Comparison of ENCODE assay signal across 10 cellular contexts in genomic region chr4:89101256-89102161, GRCh38. TPM values are rescaled to one million over a fixed set of nuclear protein-coding genes. Genes with fewer than 3 reads are reported as not detected.
DNase-seq lines count a peak whose midpoint lies in the region; ATAC-seq and TF ChIP-seq lines count a peak whose summit lies in the region.
"Had no signal": no experiment of that assay in that cellular context is flagged by ENCODE, and none has a peak within 500 bp of the region (broad histone marks: within the 10 kb centered on the region; RNA-seq: fewer than 3 reads in every experiment).

No MANE protein-coding gene starts in this region.

- H3K36me3 ChIP-seq in spleen (no peaks in the 10 kb centered on the region), neural progenitor cell (no peaks in the 10 kb centered on the region), H7 (replicated peaks; ENCODE audit: control insufficient read depth, insufficient read depth, low read length) (no peaks in the 10 kb centered on the region)
- H3K36me3 ChIP-seq: pancreas had no signal

- intact Hi-C loops in activated CD4-positive, alpha-beta memory T cell treated with anti-CD3 and anti-CD28 coated beads for 36 hours (cut with micrococcal nuclease): loop anchor here (1.0 to 5.0 kb wide), 3 partner anchors 20 to 196 kb away; no protein-coding TSS in a partner anchor
- intact Hi-C loops in spleen (cut with DNase I; ENCODE audit: low total_unique reads): no loop called here

- POLR2A ChIA-PET in activated CD4-positive, alpha-beta memory T cell treated with anti-CD3 and anti-CD28 coated beads for 36 hours (lab: Charles Lee): no interaction called here
- POLR2A ChIA-PET in activated CD4-positive, alpha-beta memory T cell treated with anti-CD3 and anti-CD28 coated beads, Interleukin-2, amount 10 ng/mL, durations not matched to agents 7 days and 5 days (lab: Charles Lee): no interaction called here

- no peak for TF ChIP-seq POLR2A in spleen (IDR thresholded peaks at IDR 0.05)

- no peaks in the 10 kb centered on the region for H3K9me3 Mint-ChIP-seq in activated CD4-positive, alpha-beta memory T cell treated with anti-CD3 and anti-CD28 coated beads for 36 hours
- no peaks in the 10 kb centered on the region for H3K9me3 Mint-ChIP-seq in activated CD4-positive, alpha-beta memory T cell treated with anti-CD3 and anti-CD28 coated beads, Interleukin-2, amount 10 ng/mL, durations not matched to agents 7 days and 5 days
- H3K9me3 Mint-ChIP-seq in neural progenitor cell: no peaks in the 10 kb centered on the region

- H3K4me1 ChIP-seq in spleen (no peaks in the 10 kb centered on the region), neural progenitor cell (no peaks in the 10 kb centered on the region)
- H3K4me1 ChIP-seq: pancreas had no signal

- H4K20me1 ChIP-seq in neural progenitor cell (ENCODE audit: low read depth): no peaks in the 10 kb centered on the region

- peak overlapping the region; percentile 41 for H3K27ac Mint-ChIP-seq in activated CD4-positive, alpha-beta memory T cell treated with anti-CD3 and anti-CD28 coated beads for 36 hours
- no peak overlapping the region for H3K27ac Mint-ChIP-seq in activated CD4-positive, alpha-beta memory T cell treated with anti-CD3 and anti-CD28 coated beads, Interleukin-2, amount 10 ng/mL, durations not matched to agents 7 days and 5 days
- H3K27ac Mint-ChIP-seq in neural progenitor cell: no peak overlapping the region

- no peak overlapping the region for H3K9ac ChIP-seq in neural progenitor cell
- H3K9ac ChIP-seq: GM23248 had no signal

- no peaks in the 10 kb centered on the region for H3K36me3 Mint-ChIP-seq in activated CD4-positive, alpha-beta memory T cell treated with anti-CD3 and anti-CD28 coated beads for 36 hours
- no peaks in the 10 kb centered on the region for H3K36me3 Mint-ChIP-seq in activated CD4-positive, alpha-beta memory T cell treated with anti-CD3 and anti-CD28 coated beads, Interleukin-2, amount 10 ng/mL, durations not matched to agents 7 days and 5 days (ENCODE audit: low read depth)
- no peaks in the 10 kb centered on the region for H3K36me3 Mint-ChIP-seq in neural progenitor cell

- H3K27me3 ChIP-seq in spleen (replicated peaks in 1 of 7) (peaks cover 0 to 4% (median 0%) of the 10 kb centered on the region in 7 donors), neural progenitor cell (no peaks in the 10 kb centered on the region), H7 (ENCODE audit: control insufficient read depth, insufficient read depth, low read length) (no peaks in the 10 kb centered on the region)
- H3K27me3 ChIP-seq: pancreas had no signal

- TF ChIP-seq CTCF in spleen (IDR thresholded peaks at IDR 0.05 in 8 of 11, conservative IDR thresholded peaks at IDR 0.05 in 3 of 11) (no peak), neural progenitor cell (IDR thresholded peaks at IDR 0.05) (no peak)

- no peaks in the 10 kb centered on the region for H3F3A ChIP-seq in neural progenitor cell (ENCODE audit: low read depth)

- ATAC-seq in GM21619 (IDR thresholded peaks at IDR 0.05; ENCODE audit: unreplicated experiment) (peak; percentile 91), HG03442 (IDR thresholded peaks at IDR 0.05; ENCODE audit: unreplicated experiment) (peak; percentile 94)
- ATAC-seq: pancreas had no signal

- peaks cover 14% of the 10 kb centered on the region for H3K4me1 Mint-ChIP-seq in activated CD4-positive, alpha-beta memory T cell treated with anti-CD3 and anti-CD28 coated beads for 36 hours (ENCODE audit: low read depth)
- peaks cover 4% of the 10 kb centered on the region for H3K4me1 Mint-ChIP-seq in activated CD4-positive, alpha-beta memory T cell treated with anti-CD3 and anti-CD28 coated beads, Interleukin-2, amount 10 ng/mL, durations not matched to agents 7 days and 5 days
- H3K4me1 Mint-ChIP-seq in neural progenitor cell: peaks cover 3% of the 10 kb centered on the region

- H2AFZ ChIP-seq in neural progenitor cell (replicated peaks): no peak overlapping the region
- H2AFZ ChIP-seq: GM23248 had no signal

- no peak overlapping the region for H3K4me3 Mint-ChIP-seq in activated CD4-positive, alpha-beta memory T cell treated with anti-CD3 and anti-CD28 coated beads for 36 hours
- H3K4me3 Mint-ChIP-seq in activated CD4-positive, alpha-beta memory T cell treated with anti-CD3 and anti-CD28 coated beads, Interleukin-2, amount 10 ng/mL, durations not matched to agents 7 days and 5 days: no peak overlapping the region
- no peak overlapping the region for H3K4me3 Mint-ChIP-seq in neural progenitor cell

- H3K27me3 Mint-ChIP-seq in activated CD4-positive, alpha-beta memory T cell treated with anti-CD3 and anti-CD28 coated beads for 36 hours: peaks cover 7% of the 10 kb centered on the region
- H3K27me3 Mint-ChIP-seq in activated CD4-positive, alpha-beta memory T cell treated with anti-CD3 and anti-CD28 coated beads, Interleukin-2, amount 10 ng/mL, durations not matched to agents 7 days and 5 days: peaks cover 5% of the 10 kb centered on the region
- H3K27me3 Mint-ChIP-seq in neural progenitor cell (ENCODE audit: insufficient read depth, low read depth): peaks cover 2% of the 10 kb centered on the region

- no peak overlapping the region for H3K4me2 ChIP-seq in neural progenitor cell

- WGBS in spleen, 5 donors: 66 to 82% (median 79%) methylated on average over 11 of the region's 11 CpGs

- H3K9me3 ChIP-seq in spleen (no peaks in the 10 kb centered on the region), neural progenitor cell (ENCODE audit: low read depth) (no peaks in the 10 kb centered on the region)
- H3K9me3 ChIP-seq: pancreas had no signal

- no peaks in the 10 kb centered on the region for H3K79me2 ChIP-seq in neural progenitor cell (ENCODE audit: low read depth)

- H3K27ac ChIP-seq in spleen (no peak overlapping the region), neural progenitor cell (no peak overlapping the region)
- H3K27ac ChIP-seq: GM23248, pancreas had no signal

- no peak for DNase-seq in activated CD4-positive, alpha-beta memory T cell treated with anti-CD3 and anti-CD28 coated beads for 36 hours
- DNase-seq in activated CD4-positive, alpha-beta memory T cell treated with anti-CD3 and anti-CD28 coated beads, Interleukin-2, amount 10 ng/mL, durations not matched to agents 7 days and 5 days: no peak
- peak; percentile 59 for DNase-seq in spleen
- DNase-seq in NCI-H1436 (lab: John Stamatoyannopoulos, UW): no peak
- no peak for DNase-seq in neural progenitor cell (ENCODE audit: low spot score)
- no peak for DNase-seq in H7
- DNase-seq: GM23248, pancreas had no signal

- H3K4me3 ChIP-seq in spleen (no peak overlapping the region), neural progenitor cell (no peak overlapping the region), H7 (ENCODE audit: insufficient read depth, low read depth, low read length) (no peak overlapping the region)
- H3K4me3 ChIP-seq: GM23248, pancreas had no signal

- CTCF ChIA-PET in activated CD4-positive, alpha-beta memory T cell treated with anti-CD3 and anti-CD28 coated beads for 36 hours (lab: Charles Lee): interaction anchor here (1.0 to 1.4 kb wide), 2 partner anchors 33 to 562 kb away, joined by 3 read pairs; no protein-coding TSS in a partner anchor
- CTCF ChIA-PET in activated CD4-positive, alpha-beta memory T cell treated with anti-CD3 and anti-CD28 coated beads, Interleukin-2, amount 10 ng/mL, durations not matched to agents 7 days and 5 days (lab: Charles Lee): no interaction called here

RNA-seq across cellular contexts. Expression of gene TIGD2, which starts 9.8 kb away (rescaled TPM):
- total RNA-seq in activated CD4-positive, alpha-beta memory T cell treated with anti-CD3 and anti-CD28 coated beads for 36 hours: 1 to 10 TPM; 1.1 to 1.4 TPM
- total RNA-seq in activated CD4-positive, alpha-beta memory T cell treated with anti-CD3 and anti-CD28 coated beads, Interleukin-2, amount 10 ng/mL, durations not matched to agents 7 days and 5 days: 1 to 10 TPM; 3.9 to 4.7 TPM
- total RNA-seq in spleen: 1 to 10 TPM; 3.2 to 8.0 (median 6.7) TPM
- polyA plus RNA-seq in spleen: 1 to 10 TPM; 2.2 to 3.0 (median 2.8) TPM
- 17.9 and 28.1 TPM in 2 replicates for total RNA-seq in neural progenitor cell (ENCODE audit: low replicate concordance)
- total RNA-seq in H7 (2014; rRNA removed; shearing (Covaris generic)): 6.4 and 7.3 TPM in 2 replicates

RNA-seq across cellular contexts. Expression of gene FAM13A, which starts 44.5 kb away (rescaled TPM):
- total RNA-seq in activated CD4-positive, alpha-beta memory T cell treated with anti-CD3 and anti-CD28 coated beads for 36 hours: 1 to 10 TPM; 2.3 to 2.6 TPM
- total RNA-seq in activated CD4-positive, alpha-beta memory T cell treated with anti-CD3 and anti-CD28 coated beads, Interleukin-2, amount 10 ng/mL, durations not matched to agents 7 days and 5 days: 10 to 100 TPM in 1 of 2 experiments, 1 to 10 TPM in 1; 9.5 to 10.1 TPM
- total RNA-seq in spleen (10 to 100 TPM; 13.5 to 24.9 (median 23.1) TPM), neural progenitor cell (ENCODE audit: low replicate concordance) (29.5 and 40.3 TPM in 2 replicates)
- 1 to 10 TPM; 2.7 to 2.9 (median 2.7) TPM for polyA plus RNA-seq in spleen
- 7.1 and 13.9 TPM in 2 replicates for total RNA-seq in H7 (2014; rRNA removed; shearing (Covaris generic))
